28 cellular contexts compared by ENCODE assay signal in the genomic region with DNA sequence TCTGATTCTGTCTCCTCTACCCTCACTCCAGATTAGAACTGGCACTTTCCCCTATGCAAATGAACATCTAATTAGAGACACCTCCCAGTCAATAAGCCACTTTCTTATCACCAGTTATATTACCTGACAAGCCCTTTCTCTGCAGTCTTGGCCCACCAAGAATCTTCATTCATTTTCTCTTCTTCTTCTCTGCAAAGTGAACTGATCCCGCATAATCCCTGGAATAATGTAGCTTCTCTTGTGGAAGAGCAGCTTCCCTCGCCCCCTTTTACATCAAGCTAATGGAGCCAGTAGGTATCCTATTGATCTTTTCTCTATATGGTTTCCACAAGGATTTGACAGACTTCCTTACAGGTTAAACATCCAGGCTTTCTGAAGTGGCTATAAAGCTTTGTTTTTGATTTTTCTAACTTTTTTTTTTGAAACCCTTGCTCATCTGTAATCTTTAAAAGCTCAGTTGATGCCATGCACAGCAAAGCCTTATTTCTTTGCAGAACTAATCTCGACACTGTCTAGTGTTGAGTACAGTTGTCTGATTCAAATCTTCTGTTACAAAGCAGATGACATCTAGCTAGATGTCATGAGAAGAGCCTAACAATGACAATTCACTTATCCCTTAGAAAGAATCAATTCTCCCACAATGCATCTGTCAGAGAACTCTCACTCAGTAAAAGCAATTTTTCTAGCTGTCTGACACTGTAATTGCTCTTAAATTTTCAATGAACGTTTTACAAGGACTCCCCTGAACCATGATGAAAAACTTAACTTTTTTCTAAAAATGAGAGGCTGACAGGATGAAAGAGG.
"Had no signal": no experiment of that assay in that cellular context is flagged by ENCODE, and none has a peak within 500 bp of the region (broad histone marks: within the 10 kb centered on the region; RNA-seq: fewer than 3 reads in every experiment).

No MANE protein-coding gene starts in this region.

- H3K27ac ChIP-seq: adrenal gland, body of pancreas, foreskin keratinocyte, pancreas, psoas muscle, right atrium auricular region, stomach, thyroid gland, upper lobe of right lung had no signal

- H3K36me3 Mint-ChIP-seq: activated naive CD8-positive, alpha-beta T cell treated with anti-CD3 and anti-CD28 coated beads for 36 hours; naive B cell; stimulated activated naive B cell treated with anti-CD40 and anti-IgM and Interleukin-4, amounts not matched to agents 10 μg/mL and 1 μg/mL and 100 μg/mL, for 72 hours had no signal

- H3K4me3 Mint-ChIP-seq: activated CD4-positive, alpha-beta T cell treated with anti-CD3 and anti-CD28 coated beads for 36 hours; activated naive CD4-positive, alpha-beta T cell treated with anti-CD3 and anti-CD28 coated beads for 36 hours; activated naive CD8-positive, alpha-beta T cell treated with anti-CD3 and anti-CD28 coated beads for 36 hours; endodermal cell; naive B cell; nephron progenitor cell; stimulated activated naive B cell treated with anti-CD40 and anti-IgM and Interleukin-4, amounts not matched to agents 10 μg/mL and 1 μg/mL and 100 μg/mL, for 72 hours had no signal

- H3K4me1 ChIP-seq: adrenal gland, body of pancreas, foreskin keratinocyte, pancreas, psoas muscle, right atrium auricular region, stomach, thyroid gland, upper lobe of right lung had no signal

- H3K4me1 Mint-ChIP-seq: activated CD4-positive, alpha-beta T cell treated with anti-CD3 and anti-CD28 coated beads for 36 hours; activated naive CD8-positive, alpha-beta T cell treated with anti-CD3 and anti-CD28 coated beads for 36 hours; naive B cell; nephron progenitor cell; stimulated activated naive B cell treated with anti-CD40 and anti-IgM and Interleukin-4, amounts not matched to agents 10 μg/mL and 1 μg/mL and 100 μg/mL, for 72 hours had no signal

- H3K9me3 Mint-ChIP-seq: activated naive CD4-positive, alpha-beta T cell treated with anti-CD3 and anti-CD28 coated beads for 36 hours; activated naive CD8-positive, alpha-beta T cell treated with anti-CD3 and anti-CD28 coated beads for 36 hours; endodermal cell; nephron progenitor cell had no signal

- H3K36me3 ChIP-seq: adrenal gland, pancreas, right atrium auricular region, stomach, thyroid gland, upper lobe of right lung had no signal

- H3K27ac Mint-ChIP-seq: activated CD4-positive, alpha-beta T cell treated with anti-CD3 and anti-CD28 coated beads for 36 hours; activated naive CD4-positive, alpha-beta T cell treated with anti-CD3 and anti-CD28 coated beads for 36 hours; activated naive CD8-positive, alpha-beta T cell treated with anti-CD3 and anti-CD28 coated beads for 36 hours; endodermal cell; naive B cell; nephron progenitor cell; stimulated activated naive B cell treated with anti-CD40 and anti-IgM and Interleukin-4, amounts not matched to agents 10 μg/mL and 1 μg/mL and 100 μg/mL, for 72 hours had no signal

- DNase-seq: activated CD4-positive, alpha-beta T cell treated with anti-CD3 and anti-CD28 coated beads for 36 hours; activated CD4-positive, CD25-positive, alpha-beta regulatory T cell; activated CD8-positive, alpha-beta memory T cell treated with anti-CD3 and anti-CD28 coated beads for 24 hours; activated effector memory CD4-positive, alpha-beta T cell treated with Interleukin-2 at 50 U/mL for 16 hours; activated naive CD4-positive, alpha-beta T cell treated with anti-CD3 and anti-CD28 coated beads for 36 hours; activated naive CD8-positive, alpha-beta T cell treated with anti-CD3 and anti-CD28 coated beads for 36 hours; adrenal gland; aorta; body of pancreas; cortex of kidney; endodermal cell; foreskin keratinocyte; islet precursor cell; left cardiac atrium; left ventricle myocardium superior; mammary epithelial cell; naive B cell; nephron progenitor cell; nucleus accumbens; pancreas; psoas muscle; stimulated activated CD4-positive, alpha-beta T cell treated with anti-CD3 and anti-CD28 coated beads, Interleukin-15, amount 100 ng/mL, for 24 hours; stimulated activated CD4-positive, alpha-beta T cell treated with anti-CD3 and anti-CD28 coated beads, Interleukin-2, amount 100 ng/mL, for 24 hours; stimulated activated naive B cell treated with anti-CD40 and anti-IgM and Interleukin-4, amounts not matched to agents 10 μg/mL and 1 μg/mL and 100 μg/mL, for 72 hours; stomach; thyroid gland; upper lobe of right lung had no signal

- H3K9me3 ChIP-seq: adrenal gland, body of pancreas, pancreas, psoas muscle, right atrium auricular region, stomach, thyroid gland, upper lobe of right lung had no signal

- H3K27me3 ChIP-seq: adrenal gland, body of pancreas, foreskin keratinocyte, pancreas, right atrium auricular region, stomach, thyroid gland, upper lobe of right lung had no signal

- H3K4me3 ChIP-seq: adrenal gland, body of pancreas, pancreas, psoas muscle, right atrium auricular region, stomach, thyroid gland, upper lobe of right lung had no signal

- H3K27me3 Mint-ChIP-seq: activated CD4-positive, alpha-beta T cell treated with anti-CD3 and anti-CD28 coated beads for 36 hours; activated naive CD8-positive, alpha-beta T cell treated with anti-CD3 and anti-CD28 coated beads for 36 hours; naive B cell; stimulated activated naive B cell treated with anti-CD40 and anti-IgM and Interleukin-4, amounts not matched to agents 10 μg/mL and 1 μg/mL and 100 μg/mL, for 72 hours had no signal
